Comparison of ENCODE assay signal across 8 cellular contexts in the genomic region with DNA sequence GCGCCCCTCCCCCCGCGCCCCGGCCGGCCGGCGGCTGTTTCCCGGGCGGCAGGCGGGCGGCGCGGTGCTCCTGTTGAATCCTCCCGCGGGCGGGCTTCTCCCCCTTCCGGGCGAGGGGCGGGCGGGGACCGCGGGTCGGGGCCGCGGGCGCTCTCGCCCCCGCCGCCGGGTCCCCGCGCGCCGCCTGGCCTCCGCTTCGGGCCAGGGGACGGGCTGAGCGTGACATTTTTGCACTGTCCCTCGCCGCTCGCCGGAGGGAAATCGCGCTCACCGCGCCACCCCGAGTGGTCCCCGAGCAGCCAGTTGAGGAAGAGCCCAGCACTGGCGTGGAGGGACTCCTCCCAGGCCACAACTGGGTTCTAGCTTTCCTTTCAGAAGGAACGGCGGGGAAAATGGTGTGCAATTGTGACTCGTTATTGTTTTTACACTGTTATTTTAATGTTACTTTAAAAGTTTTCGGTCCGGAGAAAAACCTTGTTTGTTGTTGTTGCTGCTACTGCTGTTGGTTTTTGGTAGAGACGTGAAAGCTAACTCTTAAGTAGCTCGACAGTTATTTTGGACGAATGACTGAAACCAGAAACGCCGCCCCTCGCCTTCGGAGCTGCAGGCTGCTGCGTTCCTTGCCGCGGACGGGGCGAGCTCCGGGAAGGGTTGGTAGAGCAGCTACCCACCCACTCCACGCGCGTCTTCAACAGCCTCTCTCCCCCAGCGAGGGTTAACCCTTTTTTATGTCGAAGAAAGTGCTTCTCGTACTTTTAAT. TPM values are rescaled to one million over a fixed set of nuclear protein-coding genes. Genes with fewer than 3 reads are reported as not detected.
DNase-seq lines count a peak whose midpoint lies in the region; ATAC-seq and TF ChIP-seq lines count a peak whose summit lies in the region.

No MANE protein-coding gene starts in this region.

- H3K9ac ChIP-seq in colonic mucosa (ENCODE audit: low read depth in 2 of 2, low read length in 2 of 2) = peak overlapping the region; percentile 78 to 86

- intact Hi-C loops in colonic mucosa (cut with DNase I) = loop anchor here (5.0 to 10.0 kb wide), 4 partner anchors 50 to 955 kb away; no protein-coding TSS in a partner anchor

- peak overlapping the region; percentile 93 for H3K27ac ChIP-seq in colonic mucosa

- H3K9me3 ChIP-seq in colonic mucosa = no peaks in the 10 kb centered on the region

- DNase-seq in NCI-H1436 (lab: John Stamatoyannopoulos, UW) = peak; percentile 46
- no peak for DNase-seq in NCI-H1436 treated with DMSO at 0.1 percent for 48 hours (lab: John Stamatoyannopoulos, UW)
- peak; percentile 50 to 70 for DNase-seq in NCI-H1930 (lab: John Stamatoyannopoulos, UW)
- DNase-seq in activated CD4-positive, alpha-beta T cell treated with anti-CD3 and anti-CD28 coated beads for 48 hours = peak; percentile 69
- DNase-seq in colonic mucosa = peak; percentile 75
- peak; percentile 75 for DNase-seq in left lobe of liver (ENCODE audit: low spot score)
- DNase-seq in stimulated activated CD4-positive, alpha-beta T cell treated with anti-CD3 and anti-CD28 coated beads, Interleukin-2, amount 100 ng/mL, for 48 hours = peak; percentile 48 to 51

- no peaks in the 10 kb centered on the region for H3K27me3 ChIP-seq in colonic mucosa

- peak; percentile 36 for ATAC-seq in HG02642 (IDR thresholded peaks at IDR 0.05; ENCODE audit: poor library complexity, unreplicated experiment)
- ATAC-seq in left lobe of liver = peak; percentile 61

- peak overlapping the region; percentile 73 for H3K4me3 ChIP-seq in colonic mucosa

- H3K4me1 ChIP-seq in colonic mucosa = no peaks in the 10 kb centered on the region

- no peak for TF ChIP-seq CTCF in colonic mucosa (IDR thresholded peaks at IDR 0.05)

- H3K36me3 ChIP-seq in colonic mucosa = no peaks in the 10 kb centered on the region

RNA-seq across cellular contexts. Expression of gene PDS5B, which starts 0.9 kb away (rescaled TPM):
- total RNA-seq in colonic mucosa (10 to 100 TPM; 34.0 to 37.0 TPM), left lobe of liver (12.6 TPM)

RNA-seq across cellular contexts. Expression of gene N4BP2L2, which starts 48.6 kb away (rescaled TPM):
- total RNA-seq in colonic mucosa (10 to 100 TPM; 59.6 to 82.3 TPM), left lobe of liver (47.5 TPM)
